1 cellular context compared by ENCODE assay signal in the genomic region with DNA sequence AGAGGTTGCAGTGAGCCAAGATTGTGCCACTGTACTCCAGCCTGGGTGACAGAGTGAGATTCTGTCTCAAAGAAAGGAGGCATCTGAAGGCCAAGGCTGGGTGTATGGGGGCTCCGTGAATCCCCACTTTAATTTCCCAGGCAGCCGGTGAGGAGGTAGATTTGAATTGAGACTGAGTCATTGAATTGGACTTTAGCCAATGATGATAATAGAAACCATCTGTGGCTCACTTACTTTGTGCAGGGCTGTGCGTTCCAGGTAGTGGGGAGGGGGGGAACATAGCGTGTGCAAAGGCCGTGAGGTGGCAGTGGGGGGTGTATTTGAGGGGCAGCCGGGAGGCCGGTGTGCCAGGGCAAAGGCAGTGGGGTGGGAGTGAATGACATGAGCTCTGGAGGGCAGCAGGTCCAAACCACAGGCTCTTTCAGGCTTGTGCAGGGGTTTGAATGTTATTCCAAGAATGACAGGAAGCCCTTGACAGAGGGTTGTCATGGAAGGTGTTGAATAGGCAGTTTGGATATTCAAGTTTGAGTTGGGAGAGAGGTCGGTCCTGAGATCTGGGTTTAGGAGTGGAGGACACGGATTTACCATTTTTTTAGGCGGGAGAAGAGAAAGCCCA.
TF ChIP-seq lines count a peak whose summit lies in the region.

No MANE protein-coding gene starts in this region.

TF ChIP-seq in WTC11, 78 proteins besides CTCF, POLR2A, EP300 and RAD21 (continued from another document):
- TF ChIP-seq, protein P1, sequence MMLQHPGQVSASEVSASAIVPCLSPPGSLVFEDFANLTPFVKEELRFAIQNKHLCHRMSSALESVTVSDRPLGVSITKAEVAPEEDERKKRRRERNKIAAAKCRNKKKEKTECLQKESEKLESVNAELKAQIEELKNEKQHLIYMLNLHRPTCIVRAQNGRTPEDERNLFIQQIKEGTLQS (CRISPR knock-in tag; conservative IDR thresholded peaks at IDR 0.05) = no peak
